ENCODE assay signal across 8 cellular contexts in the genomic region with DNA sequence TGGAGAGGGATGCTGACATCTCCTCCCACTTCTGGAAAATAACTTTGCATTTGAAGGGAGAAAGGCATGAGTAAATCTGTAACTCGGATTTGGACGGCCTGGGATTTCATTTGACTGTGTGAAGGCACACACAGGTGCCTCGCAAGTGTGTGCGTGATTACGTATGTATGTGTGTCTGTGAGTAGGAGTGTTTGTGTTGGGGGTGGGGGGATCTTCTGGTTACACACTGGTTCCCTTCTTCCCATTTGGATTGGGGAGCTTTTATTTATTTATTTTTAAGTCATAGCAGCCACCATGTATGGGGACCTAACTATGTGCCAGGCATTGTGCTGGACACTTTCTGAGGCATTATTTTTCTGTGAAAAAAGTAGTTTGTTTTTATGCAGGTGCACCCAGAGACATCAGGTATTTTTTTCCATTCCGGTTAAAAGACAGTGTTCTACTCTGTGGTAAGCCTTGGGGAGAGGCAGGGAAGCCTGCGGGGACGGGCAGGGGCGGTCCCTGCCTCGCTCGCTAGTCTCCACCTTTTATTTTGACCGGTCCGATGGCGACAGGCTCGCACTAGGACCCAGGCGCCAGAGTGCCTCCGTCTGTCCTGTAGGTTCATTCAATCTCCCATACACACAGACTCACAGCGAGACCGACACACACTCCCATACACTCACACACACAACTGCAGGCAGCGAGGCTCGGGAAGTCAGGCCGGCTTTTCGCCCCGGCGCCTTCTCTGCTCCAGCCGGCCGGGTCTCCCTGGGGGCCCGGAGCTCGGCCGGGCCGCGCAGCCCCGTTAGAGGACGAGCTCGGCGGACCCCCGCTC. TPM values are rescaled to one million over a fixed set of nuclear protein-coding genes. Genes with fewer than 3 reads are reported as not detected.
DNase-seq lines count a peak whose midpoint lies in the region; ATAC-seq and TF ChIP-seq lines count a peak whose summit lies in the region.

A gene (plus strand): TSS at position 618 of the 817 bp plus-strand sequence. CDS start 204 bp downstream, outside the sequence.

- H3K4me1 ChIP-seq in BLaER1 treated with 17β-estradiol and CSF1 and Interleukin-3, amounts not matched to agents 10 nM and 100 nM = peaks cover 15 to 20% (median 17%) of the 10 kb centered on the region in 10 experiments
- H3K4me1 ChIP-seq in endocrine pancreas (ENCODE audit: control insufficient read depth, insufficient read depth, low read length) (no peaks in the 10 kb centered on the region), lung (ENCODE audit: control insufficient read depth in 2 of 2, insufficient read depth in 2 of 2, low read length in 2 of 2) (peaks cover 2% of the 10 kb centered on the region in 2 donors)

- no peak for TF ChIP-seq CTCF in lung (IDR thresholded peaks at IDR 0.05; ENCODE audit: control extremely low read depth, extremely low read depth)

- WGBS in lung, 2 donors = 5% methylated on average over 37 of the region's 37 CpGs

- H3K9me3 ChIP-seq in BLaER1 treated with 17β-estradiol and CSF1 and Interleukin-3, amounts not matched to agents 10 nM and 100 nM (replicated peaks in 1 of 11) = no peaks in the 10 kb centered on the region
- H3K9me3 ChIP-seq in endocrine pancreas (ENCODE audit: control insufficient read depth, low read length) (no peaks in the 10 kb centered on the region), lung (ENCODE audit: control insufficient read depth in 2 of 2, insufficient read depth in 1 of 2, low read length in 1 of 2) (no peaks in the 10 kb centered on the region)

- H4K20me1 ChIP-seq in BLaER1 treated with 17β-estradiol and CSF1 and Interleukin-3, amounts not matched to agents 10 nM and 100 nM = peaks cover 0 to 5% (median 0%) of the 10 kb centered on the region in 11 experiments; a peak in 2 of 22 replicates

- peak within 1 kb of the TSS; percentile 45 to 81 (median 66) for H3K27ac ChIP-seq in BLaER1 treated with 17β-estradiol and CSF1 and Interleukin-3, amounts not matched to agents 10 nM and 100 nM
- H3K27ac ChIP-seq in lung (ENCODE audit: low read depth in 1 of 2, low read length in 1 of 2) = peak within 1 kb of the TSS in 1 of 2 donors; percentile 88

- no peaks in the 10 kb centered on the region for H3K27me3 ChIP-seq in BLaER1 treated with 17β-estradiol and CSF1 and Interleukin-3, amounts not matched to agents 10 nM and 100 nM
- H3K27me3 ChIP-seq in endocrine pancreas (ENCODE audit: control insufficient read depth, insufficient read depth, low read length) (no peaks in the 10 kb centered on the region), lung (ENCODE audit: control insufficient read depth, insufficient read depth) (no peaks in the 10 kb centered on the region)

- peak within 1 kb of the TSS; percentile 73 to 89 (median 82) for H3K9ac ChIP-seq in BLaER1 treated with 17β-estradiol and CSF1 and Interleukin-3, amounts not matched to agents 10 nM and 100 nM
- H3K9ac ChIP-seq in endocrine pancreas (ENCODE audit: control insufficient read depth, insufficient read depth, low read length) = peak within 1 kb of the TSS; percentile 77

- H3K4me3 ChIP-seq in BLaER1 treated with 17β-estradiol and CSF1 and Interleukin-3, amounts not matched to agents 10 nM and 100 nM = peak within 1 kb of the TSS; percentile 67 to 84 (median 74)
- H3K4me3 ChIP-seq in endocrine pancreas (ENCODE audit: control insufficient read depth, insufficient read depth, low read length) = peak within 1 kb of the TSS; percentile 69
- H3K4me3 ChIP-seq in lung = peak within 1 kb of the TSS; percentile 56

- peak within 1 kb of the TSS; percentile 85 to 100 (median 97) for H3K4me2 ChIP-seq in BLaER1 treated with 17β-estradiol and CSF1 and Interleukin-3, amounts not matched to agents 10 nM and 100 nM

- ATAC-seq in GM18868 (IDR thresholded peaks at IDR 0.05; ENCODE audit: unreplicated experiment) (peak; percentile 60), HG03060 (IDR thresholded peaks at IDR 0.05; ENCODE audit: low read depth, unreplicated experiment) (peak; percentile 36), lung (ENCODE audit: insufficient read depth, low FRiP score) (peak; percentile 32)

- peak; percentile 16 for DNase-seq in NCI-H2227 treated with DMSO at 0.1 percent for 48 hours (lab: John Stamatoyannopoulos, UW)
- peak; percentile 59 to 72 for DNase-seq in activated CD4-positive, alpha-beta T cell treated with anti-CD3 and anti-CD28 coated beads, Interleukin-2, amount 50 U/mL, for 48 hours
- peak; percentile 68 for DNase-seq in lung (ENCODE audit: low spot score)
- DNase-seq in stimulated activated naive CD4-positive, alpha-beta T cell (lab: John Stamatoyannopoulos, UW) = peak in 4 of 6 experiments; percentile 13 to 45 (median 22)

- H3K36me3 ChIP-seq in BLaER1 treated with 17β-estradiol and CSF1 and Interleukin-3, amounts not matched to agents 10 nM and 100 nM = no peaks in the 10 kb centered on the region
- H3K36me3 ChIP-seq in endocrine pancreas (ENCODE audit: control insufficient read depth, insufficient read depth, low read length) = no peaks in the 10 kb centered on the region
- H3K36me3 ChIP-seq in lung (ENCODE audit: control insufficient read depth in 2 of 2, insufficient read depth in 2 of 2, low read length in 2 of 2) = no peaks in the 10 kb centered on the region

RNA-seq across cellular contexts. Expression of the gene that starts here (rescaled TPM):
- total RNA-seq in lung = 10 to 100 TPM; 20.1 to 55.8 TPM
- 10 to 100 TPM; 11.2 to 17.3 TPM for polyA plus RNA-seq in lung

Comparison
In these comparisons a context has a peak if more than half of its experiments do, and no peak if none do; other contexts are left out.
1. DNase-seq: peak in every context shown above with its lines; median percentile 68 in lung; 66 in activated CD4-positive, alpha-beta T cell treated with anti-CD3 and anti-CD28 coated beads, Interleukin-2, amount 50 U/mL, for 48 hours; 22 in stimulated activated naive CD4-positive, alpha-beta T cell; 16 in NCI-H2227 treated with DMSO at 0.1 percent for 48 hours.